10 cellular contexts compared by ENCODE assay signal in genomic region chr9:106893088-106893487, GRCh38. TPM values are rescaled to one million over a fixed set of nuclear protein-coding genes. Genes with fewer than 3 reads are reported as not detected.
A peak's percentile ranks its signal among the peaks of the same experiment; 100 is the strongest.
DNase-seq lines count a peak whose midpoint lies in the region; ATAC-seq and TF ChIP-seq lines count a peak whose summit lies in the region.
"Had no signal": no experiment of that assay in that cellular context is flagged by ENCODE, and none has a peak within 500 bp of the region (broad histone marks: within the 10 kb centered on the region; RNA-seq: fewer than 3 reads in every experiment).

No MANE protein-coding gene starts in this region.

- peaks cover 69% of the 10 kb centered on the region for H3K4me1 ChIP-seq in smooth muscle cell (ENCODE audit: low read depth)

- no peaks in the 10 kb centered on the region for H3K36me3 Mint-ChIP-seq in HFFc6 (ENCODE audit: low read depth)
- H3K36me3 Mint-ChIP-seq in WTC11 = no peaks in the 10 kb centered on the region

- no peaks in the 10 kb centered on the region for H3K9me3 Mint-ChIP-seq in HFFc6
- H3K9me3 Mint-ChIP-seq in WTC11 = no peaks in the 10 kb centered on the region

- WGBS in smooth muscle cell (ENCODE audit: low lambda C conversion rate) = 42% methylated on average over 1 of the region's 1 CpG

- H3F3A ChIP-seq in smooth muscle cell (ENCODE audit: low read depth) = peaks cover 18% of the 10 kb centered on the region

- H3K36me3 ChIP-seq in smooth muscle cell (ENCODE audit: low read depth) = no peaks in the 10 kb centered on the region

- DNase-seq in HFFc6 (peak; percentile 70), WTC11 (ENCODE audit: low spot score) (no peak), glomerular visceral epithelial cell (ENCODE audit: extremely low spot score) (peak; percentile 72), smooth muscle cell (lab: John Stamatoyannopoulos, UW; ENCODE audit: unreplicated experiment) (no peak), D341Med (ENCODE audit: low spot score) (no peak), NCI-H526 (lab: John Stamatoyannopoulos, UW) (no peak), NCI-H187 (lab: John Stamatoyannopoulos, UW) (no peak)
- DNase-seq: activated CD4-positive, alpha-beta T cell treated with anti-CD3 and anti-CD28 coated beads for 1 hour; NCI-H774 had no signal

- peaks cover 46% of the 10 kb centered on the region for H4K20me1 ChIP-seq in smooth muscle cell (ENCODE audit: low read depth)

- peak overlapping the region; percentile 99 for H3K27ac ChIP-seq in smooth muscle cell (ENCODE audit: low read depth)

- ATAC-seq in WTC11 (no peak; the same call in 1 of the 2 replicates), HG03469 (IDR thresholded peaks at IDR 0.05; ENCODE audit: unreplicated experiment) (no peak)

- peak overlapping the region; percentile 74 for H3K4me3 Mint-ChIP-seq in HFFc6
- no peak overlapping the region for H3K4me3 Mint-ChIP-seq in WTC11

- POLR2A ChIA-PET in WTC11 (lab: Charles Lee) = no interaction called here

- CTCF ChIA-PET in WTC11 (lab: Charles Lee) = no interaction called here

- H3K9me3 ChIP-seq in smooth muscle cell (replicated peaks; ENCODE audit: low read depth) = no peaks in the 10 kb centered on the region

- H3K4me1 Mint-ChIP-seq in HFFc6 (ENCODE audit: low read depth) = peaks cover 77% of the 10 kb centered on the region
- H3K4me1 Mint-ChIP-seq in WTC11 = peaks cover 93% of the 10 kb centered on the region

- peaks cover 89% of the 10 kb centered on the region for H3K79me2 ChIP-seq in smooth muscle cell (ENCODE audit: low read depth)

- H3K4me2 ChIP-seq in smooth muscle cell = peak overlapping the region; percentile 75

- no peak overlapping the region for H2AFZ ChIP-seq in smooth muscle cell (ENCODE audit: low read depth)

- TF ChIP-seq CTCF in HFFc6 (IDR thresholded peaks at IDR 0.05) = no peak
- TF ChIP-seq CTCF in WTC11 (IDR thresholded peaks at IDR 0.05) = no peak
- no peak for TF ChIP-seq CTCF in smooth muscle cell (IDR thresholded peaks at IDR 0.05; ENCODE audit: borderline replicate concordance, insufficient read depth, poor library complexity, severe bottlenecking)

- peak overlapping the region; percentile 91 for H3K9ac ChIP-seq in smooth muscle cell (ENCODE audit: low read depth)

- H3K27me3 Mint-ChIP-seq in HFFc6 (ENCODE audit: insufficient read depth) (no peaks in the 10 kb centered on the region; the same call in 1 of the 2 replicates), WTC11 (ENCODE audit: low read depth) (no peaks in the 10 kb centered on the region)

- no peak overlapping the region for H3K4me3 ChIP-seq in smooth muscle cell

- H3K27me3 ChIP-seq in smooth muscle cell (ENCODE audit: low read depth) = no peaks in the 10 kb centered on the region

- H3K27ac Mint-ChIP-seq in HFFc6 (peak overlapping the region; percentile 92), WTC11 (peak overlapping the region; percentile 86; the same call in 1 of the 2 replicates)

TF ChIP-seq in WTC11, 78 proteins besides CTCF, POLR2A, EP300 and RAD21 (continues in another document):
- TF ChIP-seq PRRX2 (CRISPR knock-in tag; IDR thresholded peaks at IDR 0.05) = no peak
- no peak for TF ChIP-seq STAT6 (CRISPR knock-in tag; conservative IDR thresholded peaks at IDR 0.05; ENCODE audit: low read depth)
- no peak for TF ChIP-seq E2F1 (CRISPR knock-in tag; IDR thresholded peaks at IDR 0.05)
- no peak for TF ChIP-seq GTF2I (CRISPR knock-in tag; conservative IDR thresholded peaks at IDR 0.05)
- TF ChIP-seq JUN (CRISPR knock-in tag; IDR thresholded peaks at IDR 0.05) = no peak
- TF ChIP-seq PRDM15 (CRISPR knock-in tag; IDR thresholded peaks at IDR 0.05) = no peak
- TF ChIP-seq ARID4B (CRISPR knock-in tag; IDR thresholded peaks at IDR 0.05; ENCODE audit: borderline replicate concordance) = no peak
- no peak for TF ChIP-seq ZNF671 (CRISPR knock-in tag; IDR thresholded peaks at IDR 0.05)

RNA-seq across cellular contexts. Expression of gene ZNF462, which starts 30.1 kb away (rescaled TPM):
- total RNA-seq in HFFc6 (2021; fragmentation: NEBNext Ultra II Directional; extraction: Animal tissue kit (Norgen Biotek cat#: 25700)) = 10 to 100 TPM; 10.1 to 18.9 (median 15.6) TPM
- 101 to 121 TPM (median 103 TPM) in 3 replicates for total RNA-seq in WTC11 (2021)
- 29.9 and 32.2 TPM in 2 replicates for total RNA-seq in smooth muscle cell
- 9.1 and 9.3 TPM in 2 replicates for polyA plus RNA-seq in smooth muscle cell

Comparison
In these comparisons a context has a peak if more than half of its experiments do, and no peak if none do; other contexts are left out.
1. DNase-seq: peak in HFFc6 (single experiment) and glomerular visceral epithelial cell (single experiment); none in WTC11 (single experiment), smooth muscle cell (single experiment), D341Med (single experiment), NCI-H526 (0 of 2) and NCI-H187 (0 of 2).